Comparison of ENCODE assay signal across 19 cellular contexts in the genomic region with DNA sequence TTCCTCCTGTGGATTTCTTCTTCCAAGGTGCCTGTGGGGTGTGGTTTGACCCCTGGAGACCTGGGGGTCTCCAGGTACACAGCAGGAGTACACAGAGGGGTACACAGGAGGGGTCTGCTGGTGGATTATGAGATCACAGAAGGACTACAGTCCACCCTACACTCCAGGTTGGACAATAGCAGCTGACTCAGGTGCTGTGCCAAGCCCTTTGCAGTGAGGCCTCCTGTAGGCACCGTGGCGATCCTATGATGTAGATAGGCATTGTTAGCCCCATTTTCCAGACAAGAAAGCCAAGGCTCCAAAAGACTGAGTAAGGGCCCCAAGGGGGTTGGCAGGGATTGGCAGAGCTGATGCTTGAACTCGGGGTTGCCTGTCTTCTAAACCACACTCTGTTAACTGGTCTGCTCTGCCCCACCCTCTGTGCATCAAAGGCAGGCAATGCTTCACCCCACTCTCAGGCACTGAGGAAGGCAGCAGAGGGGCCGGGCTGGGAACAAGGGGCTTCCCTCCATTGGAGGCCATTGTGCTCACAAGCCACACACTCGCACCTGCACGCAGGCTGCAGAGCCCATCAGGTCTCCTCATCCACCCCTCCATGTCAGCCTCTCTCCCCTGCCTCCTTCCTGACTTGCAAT.
DNase-seq lines count a peak whose midpoint lies in the region; FAIRE-seq and TF ChIP-seq lines count a peak whose summit lies in the region.
"Had no signal": no experiment of that assay in that cellular context is flagged by ENCODE, and none has a peak within 500 bp of the region (broad histone marks: within the 10 kb centered on the region; RNA-seq: fewer than 3 reads in every experiment).

No MANE protein-coding gene starts in this region.

- no peaks in the 10 kb centered on the region; the same call in 1 of the 2 replicates for H3K27me3 Mint-ChIP-seq in HFFc6 (ENCODE audit: insufficient read depth)

- 97% methylated on average over 6 of the region's 6 CpGs for WGBS in mesenchymal stem cell

- peak overlapping the region; percentile 96 for H3K27ac ChIP-seq in caudate nucleus (ENCODE audit: low read depth, low read length)
- no peak overlapping the region for H3K27ac ChIP-seq in mesenchymal stem cell (ENCODE audit: low read length, poor library complexity, severe bottlenecking)
- H3K27ac ChIP-seq in temporal lobe (ENCODE audit: low read depth, low read length), result peak overlapping the region; percentile 96
- H3K27ac ChIP-seq in brain microvascular endothelial cell, result no peak overlapping the region

- no peak overlapping the region for H4K8ac ChIP-seq in mesenchymal stem cell (ENCODE audit: low read length)

- H3K36me3 ChIP-seq in mesenchymal stem cell (ENCODE audit: control insufficient read depth in 1 of 2, insufficient read depth in 2 of 2, low read depth in 1 of 2, low read length in 2 of 2) (no peaks in the 10 kb centered on the region), brain microvascular endothelial cell (replicated peaks) (no peaks in the 10 kb centered on the region)
- H3K36me3 ChIP-seq: MG63 had no signal

- H2BK12ac ChIP-seq in mesenchymal stem cell (ENCODE audit: low read length in 2 of 2), result peak overlapping the region in 1 of 2 experiments; percentile 75

- peaks cover 5% of the 10 kb centered on the region; the same call in 1 of the 2 replicates for H3K9me3 Mint-ChIP-seq in HFFc6

- no peak overlapping the region for H3K4me3 Mint-ChIP-seq in HFFc6
- H3K4me3 Mint-ChIP-seq: activated CD4-positive, alpha-beta memory T cell treated with anti-CD3 and anti-CD28 coated beads for 36 hours; activated T-helper 1 cell treated with anti-CD3 and anti-CD28 coated beads, Interleukin-12 subunit alpha, Interleukin-12 subunit beta, Interleukin-2, Interleukin-4 antibody, amounts not matched to agents 30 ng/mL and 10 ng/mL and 1 ng/mL, durations not matched to agents 14 hours and 24 hours and 36 hours had no signal

- no peak overlapping the region for H4K91ac ChIP-seq in mesenchymal stem cell (ENCODE audit: low read length)

- H3K9me3 ChIP-seq in mesenchymal stem cell (ENCODE audit: control insufficient read depth, low read length), result peaks cover 17% of the 10 kb centered on the region

- no peak overlapping the region for H3K9ac ChIP-seq in mesenchymal stem cell (ENCODE audit: low read length)

- peaks cover 87% of the 10 kb centered on the region for H3K4me1 Mint-ChIP-seq in HFFc6 (ENCODE audit: low read depth)

- H2BK120ac ChIP-seq in mesenchymal stem cell (ENCODE audit: low read depth, low read length), result peak overlapping the region; percentile 0

- FAIRE-seq in D721Med (lab: Jason Lieb, UNC), result no peak
- FAIRE-seq: H54 had no signal

- H3K4me3 ChIP-seq in mesenchymal stem cell (ENCODE audit: insufficient read depth in 1 of 2, low read depth in 1 of 2, low read length in 2 of 2) (no peak overlapping the region), brain microvascular endothelial cell (ENCODE audit: low read depth, low read length) (no peak overlapping the region)
- H3K4me3 ChIP-seq: MG63 had no signal

- no peak overlapping the region for H2BK15ac ChIP-seq in mesenchymal stem cell (ENCODE audit: low read depth, poor library complexity, severe bottlenecking)

- CTCF ChIA-PET in GM10248 (lab: Yijun Ruan, JAX), result no interaction called here

- no peak overlapping the region for H2BK5ac ChIP-seq in mesenchymal stem cell (ENCODE audit: low read depth, low read length, poor library complexity, severe bottlenecking)

- no peaks in the 10 kb centered on the region for H3K36me3 Mint-ChIP-seq in HFFc6 (ENCODE audit: low read depth)

- no peaks in the 10 kb centered on the region for H3K79me1 ChIP-seq in mesenchymal stem cell (replicated peaks; ENCODE audit: low read length, poor library complexity, severe bottlenecking)

- H3K4me1 ChIP-seq in mesenchymal stem cell (ENCODE audit: control insufficient read depth, insufficient read depth, low read depth, low read length), result peaks cover 9% of the 10 kb centered on the region

- H3K4ac ChIP-seq in mesenchymal stem cell (ENCODE audit: low read depth in 1 of 2, low read length in 2 of 2), result no peak overlapping the region

- no peak overlapping the region for H3K4me2 ChIP-seq in mesenchymal stem cell (ENCODE audit: low read length, poor library complexity, severe bottlenecking)

- no peak overlapping the region for H3K14ac ChIP-seq in mesenchymal stem cell (ENCODE audit: low read length in 2 of 2)

- peak overlapping the region in 1 of 2 experiments; percentile 28 for H3K18ac ChIP-seq in mesenchymal stem cell (ENCODE audit: low read depth in 1 of 2, low read length in 2 of 2)

- H3K27me3 ChIP-seq in mesenchymal stem cell (ENCODE audit: control insufficient read depth in 1 of 2, insufficient read depth in 1 of 2, low read length in 2 of 2) (peaks cover 0 to 17% of the 10 kb centered on the region in 2 experiments), brain microvascular endothelial cell (replicated peaks) (no peaks in the 10 kb centered on the region)
- H3K27me3 ChIP-seq: MG63 had no signal

- in situ Hi-C loops in brain microvascular endothelial cell (cut with HindIII; ENCODE audit: low pct_ligation_motif_present, low sequenced_read_pairs), result no loop called here

- no peak overlapping the region for H3K23ac ChIP-seq in mesenchymal stem cell (ENCODE audit: low read length in 2 of 2)

- no peak overlapping the region for H2AFZ ChIP-seq in mesenchymal stem cell (ENCODE audit: low read depth, low read length)

- intact Hi-C loops in posterior vena cava (cut with DNase I), result no loop called here

- no peak overlapping the region for H2AK5ac ChIP-seq in mesenchymal stem cell (ENCODE audit: low read length, severe bottlenecking)

- peak overlapping the region; percentile 68 for H3K27ac Mint-ChIP-seq in HFFc6
- H3K27ac Mint-ChIP-seq: activated CD4-positive, alpha-beta memory T cell treated with anti-CD3 and anti-CD28 coated beads for 36 hours; activated T-helper 1 cell treated with anti-CD3 and anti-CD28 coated beads, Interleukin-12 subunit alpha, Interleukin-12 subunit beta, Interleukin-2, Interleukin-4 antibody, amounts not matched to agents 30 ng/mL and 10 ng/mL and 1 ng/mL, durations not matched to agents 14 hours and 24 hours and 36 hours; progenitor cell of endocrine pancreas had no signal

- POLR2A ChIA-PET in GM10248 (lab: Yijun Ruan, JAX), result no interaction called here

- TF ChIP-seq CTCF in HFFc6 (IDR thresholded peaks at IDR 0.05) (no peak), D721Med (IDR thresholded peaks at IDR 0.05; ENCODE audit: insufficient read depth, missing control alignments) (no peak), brain microvascular endothelial cell (IDR thresholded peaks at IDR 0.05; ENCODE audit: low read depth, low read length, missing control alignments) (no peak), GM10248 (IDR thresholded peaks at IDR 0.05; ENCODE audit: control extremely low read depth, extremely low read depth, low read depth, missing control alignments) (no peak)

- DNase-seq in HFFc6, result no peak
- no peak for DNase-seq in caudate nucleus (lab: John Stamatoyannopoulos, UW)
- no peak for DNase-seq in mesenchymal stem cell
- DNase-seq in D721Med (ENCODE audit: insufficient read length, low spot score), result no peak
- no peak for DNase-seq in brain microvascular endothelial cell
- DNase-seq in posterior vena cava (ENCODE audit: low spot score), result no peak
- no peak for DNase-seq in GM10248 (ENCODE audit: extremely low spot score)
- DNase-seq: activated CD4-positive, alpha-beta memory T cell treated with anti-CD3 and anti-CD28 coated beads for 36 hours; CD4-positive, alpha-beta memory T cell; dermis blood vessel endothelial cell; kidney glomerular epithelial cell; MG63; NCI-H2029; NCI-H524; SK-N-SH had no signal

Comparison
In these comparisons a context has a peak if more than half of its experiments do, and no peak if none do; other contexts are left out.
1. H3K27ac ChIP-seq: peak in caudate nucleus (single experiment) and temporal lobe (single experiment); none in mesenchymal stem cell (single experiment) and brain microvascular endothelial cell (single experiment).